Comparison of ENCODE assay signal across 1 cellular context in genomic region chrX:14758029-14758491, GRCh38.
TF ChIP-seq lines count a peak whose summit lies in the region.

No MANE protein-coding gene starts in this region.

TF ChIP-seq in WTC11, 78 proteins besides CTCF, POLR2A, EP300 and RAD21 (continued from another document):
- TF ChIP-seq ERG (CRISPR knock-in tag; IDR thresholded peaks at IDR 0.05) (no peak), ZNF263 (CRISPR knock-in tag; IDR thresholded peaks at IDR 0.05; ENCODE audit: low read depth) (no peak), IRF2 (CRISPR knock-in tag; IDR thresholded peaks at IDR 0.05; ENCODE audit: borderline replicate concordance, low read depth) (no peak), FOXP1 (CRISPR knock-in tag; IDR thresholded peaks at IDR 0.05; ENCODE audit: borderline replicate concordance) (no peak), ZNF232 (CRISPR knock-in tag; IDR thresholded peaks at IDR 0.05) (no peak), ZBTB43 (CRISPR knock-in tag; IDR thresholded peaks at IDR 0.05) (no peak), ATF6 (CRISPR knock-in tag; IDR thresholded peaks at IDR 0.05) (no peak), TEAD1 (CRISPR knock-in tag; IDR thresholded peaks at IDR 0.05) (no peak), ZNF532 (CRISPR knock-in tag; IDR thresholded peaks at IDR 0.05; ENCODE audit: borderline replicate concordance) (no peak), USF1 (CRISPR knock-in tag; IDR thresholded peaks at IDR 0.05) (no peak), FOXJ3 (CRISPR knock-in tag; IDR thresholded peaks at IDR 0.05; ENCODE audit: borderline replicate concordance) (no peak), ZNF425 (CRISPR knock-in tag; conservative IDR thresholded peaks at IDR 0.05) (no peak)
